Comparison of ENCODE assay signal across 9 cellular contexts in the genomic region with DNA sequence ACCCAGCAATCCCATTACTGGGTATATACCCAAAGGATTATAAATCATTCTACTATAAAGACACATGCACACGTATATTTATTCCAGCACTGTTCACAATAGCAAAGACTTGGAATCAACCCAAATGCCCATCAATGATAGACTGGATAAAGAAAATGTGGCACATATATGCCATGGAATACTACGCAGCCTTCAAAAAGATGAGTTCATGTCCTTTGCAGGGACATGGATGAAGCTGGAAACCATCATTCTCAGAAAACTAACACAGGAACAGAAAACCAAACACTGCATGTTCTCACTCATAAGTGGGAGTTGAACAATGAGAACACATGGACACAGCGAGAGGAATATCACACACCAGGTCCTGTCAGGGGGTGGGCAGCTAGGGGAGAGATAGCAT. TPM values are rescaled to one million over a fixed set of nuclear protein-coding genes. Genes with fewer than 3 reads are reported as not detected.
"Had no signal": no experiment of that assay in that cellular context is flagged by ENCODE, and none has a peak within 500 bp of the region (broad histone marks: within the 10 kb centered on the region; RNA-seq: fewer than 3 reads in every experiment).

No MANE protein-coding gene starts in this region.

RNA-seq across cellular contexts. Expression of a gene that starts 45.8 kb away (rescaled TPM):
- total RNA-seq: activated naive CD4-positive, alpha-beta T cell treated with anti-CD3 and anti-CD28 coated beads for 36 hours; activated naive CD4-positive, alpha-beta T cell treated with anti-CD3 and anti-CD28 coated beads, Interleukin-2, amount 50 U/mL, for 72 hours; activated naive CD8-positive, alpha-beta T cell treated with anti-CD3 and anti-CD28 coated beads for 36 hours; activated naive CD8-positive, alpha-beta T cell treated with anti-CD3 and anti-CD28 coated beads, Interleukin-2, amount 10 ng/mL, durations not matched to agents 7 days and 5 days; activated T-helper 1 cell treated with anti-CD3 and anti-CD28 coated beads, Interleukin-12 subunit alpha, Interleukin-12 subunit beta, Interleukin-2, Interleukin-4 antibody, amounts not matched to agents 30 ng/mL and 10 ng/mL and 1 ng/mL, durations not matched to agents 14 hours and 24 hours and 36 hours; activated T-helper 2 cell treated with anti-CD3 and anti-CD28 coated beads, Interferon-gamma antibody, Interleukin-2, Interleukin-4, amounts not matched to agents 10 μg/mL and 5 μg/mL and 100 μg/mL, durations not matched to agents 14 hours and 24 hours and 36 hours; astrocyte; cardiac muscle cell; chondrocyte had no signal
- polyA plus RNA-seq: cardiac muscle cell had no signal
